In the genomic region with DNA sequence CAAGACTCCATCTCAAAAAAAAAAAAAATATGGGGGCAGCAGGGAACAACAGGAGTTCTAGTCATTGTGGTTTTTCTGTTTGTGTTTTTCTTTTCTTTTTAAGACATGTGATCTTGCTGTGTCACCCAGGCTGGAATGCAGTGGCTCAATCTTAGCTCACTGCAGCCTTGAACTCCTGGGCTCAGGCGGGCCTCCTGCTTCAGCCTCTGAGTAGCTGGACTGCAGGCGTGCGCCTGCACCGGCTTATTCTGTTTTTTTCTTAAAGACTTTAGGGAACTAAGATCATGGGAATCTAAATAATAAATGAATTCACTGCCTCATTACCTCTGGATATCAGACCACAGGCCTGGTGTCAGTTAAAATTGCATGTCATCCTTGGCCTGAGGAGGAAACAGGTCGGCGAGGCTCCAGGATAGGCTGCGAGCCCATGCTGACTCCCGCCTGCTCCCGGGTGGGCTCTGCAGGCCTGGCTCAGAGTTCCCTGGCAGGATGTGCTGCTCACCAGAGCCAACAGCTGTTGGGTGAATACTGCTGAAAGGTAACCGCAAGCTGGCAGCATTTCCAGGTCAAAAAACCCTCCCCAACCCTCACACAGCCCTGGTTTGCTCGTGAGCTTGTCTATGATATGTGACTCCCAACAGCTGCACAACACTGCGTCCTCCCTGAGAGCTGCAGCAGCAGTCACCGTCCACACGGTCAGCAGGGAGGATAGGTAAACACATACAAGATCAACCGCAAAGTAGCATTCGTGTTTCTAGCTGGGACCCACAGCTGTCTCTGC, we compare ENCODE assay signal across 8 cellular contexts. TPM values are rescaled to one million over a fixed set of nuclear protein-coding genes. Genes with fewer than 3 reads are reported as not detected.
DNase-seq lines count a peak whose midpoint lies in the region; ATAC-seq, FAIRE-seq and TF ChIP-seq lines count a peak whose summit lies in the region.

No MANE protein-coding gene starts in this region.

- H3K4me3 ChIP-seq in adrenal gland, result no peak overlapping the region

- peak overlapping the region in 1 of 5 donors; percentile 61 for H3K27ac ChIP-seq in adrenal gland

- DNase-seq in AML-193 (lab: John Stamatoyannopoulos, UW) (peak; percentile 96), NCI-H1694 (lab: John Stamatoyannopoulos, UW) (peak; percentile 92), adrenal gland (peak in 5 of 7 donors; percentile 36 to 55 (median 51)), GM12892 (ENCODE audit: insufficient read length) (no peak), cerebellar nuclear complex (lab: John Stamatoyannopoulos, UW) (no peak)
- peak in 3 of 10 donors; percentile 4 to 39 (median 21) for DNase-seq in naive thymus-derived CD8-positive, alpha-beta T cell

- no peaks in the 10 kb centered on the region for H3K27me3 ChIP-seq in adrenal gland

- peak overlapping the region; percentile 19 to 76 (median 58) for H3K4me3 Mint-ChIP-seq in naive thymus-derived CD8-positive, alpha-beta T cell

- H3K4me1 ChIP-seq in adrenal gland (replicated peaks in 1 of 2), result no peaks in the 10 kb centered on the region

- no peak for TF ChIP-seq POLR2A in adrenal gland (IDR thresholded peaks at IDR 0.05)
- no peak for TF ChIP-seq POLR2A in GM12892 (IDR thresholded peaks at IDR 0.05; ENCODE audit: low read depth, low read length)

- no peaks in the 10 kb centered on the region for H3K27me3 Mint-ChIP-seq in naive thymus-derived CD8-positive, alpha-beta T cell

- peaks cover 0 to 2% (median 0%) of the 10 kb centered on the region in 9 donors for H3K9me3 Mint-ChIP-seq in naive thymus-derived CD8-positive, alpha-beta T cell

- H3K36me3 Mint-ChIP-seq in naive thymus-derived CD8-positive, alpha-beta T cell, result peaks cover 0 to 2% (median 0%) of the 10 kb centered on the region in 3 donors

- intact Hi-C loops in adrenal gland (cut with DNase I), result no loop called here

- H3K4me1 Mint-ChIP-seq in naive thymus-derived CD8-positive, alpha-beta T cell, result peaks cover 12 to 40% (median 28%) of the 10 kb centered on the region in 4 donors

- H3K27ac Mint-ChIP-seq in naive thymus-derived CD8-positive, alpha-beta T cell, result peak overlapping the region in 8 of 10 donors; percentile 9 to 93 (median 60)

- no peaks in the 10 kb centered on the region for H3K9me3 ChIP-seq in adrenal gland (replicated peaks in 1 of 3)

- POLR2A ChIA-PET in naive thymus-derived CD8-positive, alpha-beta T cell (lab: Charles Lee), result no interaction called here

- ATAC-seq in GM21786 (IDR thresholded peaks at IDR 0.05; ENCODE audit: unreplicated experiment) (peak; percentile 47), GM19035 (IDR thresholded peaks at IDR 0.05; ENCODE audit: unreplicated experiment) (no peak)
- ATAC-seq in naive thymus-derived CD8-positive, alpha-beta T cell, result peak; percentile 53 to 68

- no peak for TF ChIP-seq CTCF in adrenal gland (IDR thresholded peaks at IDR 0.05)

- 50 to 77% (median 62%) methylated on average over 15 to 16 of the region's 16 CpGs for WGBS in adrenal gland, 4 donors

- H3K36me3 ChIP-seq in adrenal gland (replicated peaks in 1 of 2), result peaks cover 0 to 10% of the 10 kb centered on the region in 2 donors

- no peak for FAIRE-seq in GM12892 (lab: Jason Lieb, UNC)

RNA-seq across cellular contexts. Expression of gene SCCPDH, which starts 58.1 kb away (rescaled TPM):
- 100 to 1,000 TPM in 1 of 8 donors, 10 to 100 TPM in 7; 34.2 to 108 (median 60.7) TPM for total RNA-seq in adrenal gland
- polyA plus RNA-seq in adrenal gland, result 100 to 1,000 TPM in 1 of 3 donors, 10 to 100 TPM in 2; 12.0 to 116 (median 27.6) TPM
- 10 to 100 TPM; 11.3 to 11.7 TPM for total RNA-seq in naive thymus-derived CD8-positive, alpha-beta T cell
- 10 to 100 TPM; 31.3 to 36.8 (median 36.4) TPM for polyA plus RNA-seq in naive thymus-derived CD8-positive, alpha-beta T cell
- 41.9 TPM for polyA plus RNA-seq in GM12892 (2012; ENCODE audit: missing spikeins)

Comparison
In these comparisons a context has a peak if more than half of its experiments do, and no peak if none do; other contexts are left out.
1. DNase-seq: peak in AML-193 (2 of 2), NCI-H1694 (single experiment) and adrenal gland (5 of 7); none in GM12892 (single experiment) and cerebellar nuclear complex (0 of 2).